8 cellular contexts compared by ENCODE assay signal in the genomic region with DNA sequence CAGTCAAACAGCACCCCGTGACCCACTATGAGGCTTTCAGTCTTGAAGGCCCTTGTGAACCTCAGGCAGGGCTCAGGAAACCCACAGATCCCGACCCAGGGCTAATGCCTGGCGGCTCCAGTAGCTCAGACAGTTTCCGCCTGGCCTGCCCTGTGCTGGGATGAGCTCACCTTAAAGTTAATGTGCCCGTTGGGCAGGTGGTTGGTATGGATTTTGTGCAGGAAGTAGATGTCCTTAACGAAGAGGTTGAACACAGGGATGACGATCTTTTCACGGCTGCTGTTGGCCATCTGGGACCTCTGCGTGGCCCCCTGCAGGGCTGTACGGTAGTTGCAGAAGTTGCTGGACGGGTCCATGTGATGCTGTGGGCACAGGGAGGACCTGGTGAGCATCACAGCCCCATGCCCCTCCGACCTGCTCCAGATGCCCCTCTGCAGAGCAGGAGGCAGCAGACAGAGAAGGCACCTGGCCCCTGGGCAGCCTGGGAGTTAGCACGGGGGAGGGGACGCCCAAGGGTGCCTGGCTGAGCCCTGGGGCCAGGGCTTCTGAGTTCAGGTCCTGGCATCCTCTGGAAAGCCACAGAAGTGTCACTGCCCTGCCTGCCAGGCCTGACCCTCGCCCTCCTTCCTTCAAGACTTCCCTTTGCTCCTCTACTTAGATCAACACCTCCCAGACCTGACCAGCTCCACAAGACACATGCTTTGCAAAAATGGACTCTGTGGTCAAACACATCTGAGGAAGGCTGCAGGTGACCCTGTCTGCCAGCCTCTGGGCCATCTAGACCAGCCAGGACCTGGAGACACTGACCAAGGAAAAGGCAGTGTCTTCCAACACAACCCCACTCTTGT. TPM values are rescaled to one million over a fixed set of nuclear protein-coding genes. Genes with fewer than 3 reads are reported as not detected.
A peak's percentile ranks its signal among the peaks of the same experiment; 100 is the strongest.
DNase-seq lines count a peak whose midpoint lies in the region; ATAC-seq, FAIRE-seq and TF ChIP-seq lines count a peak whose summit lies in the region.

No MANE protein-coding gene starts in this region.

- no peak for FAIRE-seq in D721Med (lab: Jason Lieb, UNC)

- H3K27me3 ChIP-seq in HL-60 (ENCODE audit: insufficient read depth, poor library complexity, severe bottlenecking): no peaks in the 10 kb centered on the region

- ATAC-seq in GM19397 (IDR thresholded peaks at IDR 0.05; ENCODE audit: unreplicated experiment) (no peak), GM18498 (IDR thresholded peaks at IDR 0.05; ENCODE audit: unreplicated experiment) (no peak)

- TF ChIP-seq CTCF in D721Med (IDR thresholded peaks at IDR 0.05; ENCODE audit: insufficient read depth, missing control alignments) (peak; percentile 28), HL-60 (IDR thresholded peaks at IDR 0.05; ENCODE audit: insufficient read depth, low read length) (peak; percentile 31)

- H3K27ac ChIP-seq in HL-60 (replicated peaks): no peak overlapping the region

- H3K4me3 ChIP-seq in HL-60 (replicated peaks; ENCODE audit: insufficient read depth, low read length): no peak overlapping the region

- no peak for DNase-seq in D721Med (ENCODE audit: insufficient read length, low spot score)
- DNase-seq in HL-60 (ENCODE audit: low read depth in 1 of 2, low spot score in 1 of 2): peak in 1 of 2 experiments; percentile 28
- peak; percentile 15 for DNase-seq in activated CD8-positive, alpha-beta memory T cell treated with anti-CD3 and anti-CD28 coated beads, Interleukin-2, amount 50 U/mL, for 4 hours
- DNase-seq in lung microvascular endothelial cell (ENCODE audit: low read depth in 2 of 2): peak; percentile 33 to 47
- no peak for DNase-seq in NCI-H2081 (lab: John Stamatoyannopoulos, UW)
- DNase-seq in T1000 (lab: John Stamatoyannopoulos, UW): no peak

RNA-seq across cellular contexts. Expression of a gene that starts 59.8 kb away (rescaled TPM):
- 5.9 and 9.1 TPM in 2 replicates for total RNA-seq in lung microvascular endothelial cell

Comparison
In these comparisons a context has a peak if more than half of its experiments do, and no peak if none do; other contexts are left out.
1. DNase-seq: peak in activated CD8-positive, alpha-beta memory T cell treated with anti-CD3 and anti-CD28 coated beads, Interleukin-2, amount 50 U/mL, for 4 hours (single experiment) and lung microvascular endothelial cell (2 of 2); none in D721Med (single experiment), NCI-H2081 (0 of 2) and T1000 (single experiment).